17 cellular contexts compared by ENCODE assay signal in the genomic region with DNA sequence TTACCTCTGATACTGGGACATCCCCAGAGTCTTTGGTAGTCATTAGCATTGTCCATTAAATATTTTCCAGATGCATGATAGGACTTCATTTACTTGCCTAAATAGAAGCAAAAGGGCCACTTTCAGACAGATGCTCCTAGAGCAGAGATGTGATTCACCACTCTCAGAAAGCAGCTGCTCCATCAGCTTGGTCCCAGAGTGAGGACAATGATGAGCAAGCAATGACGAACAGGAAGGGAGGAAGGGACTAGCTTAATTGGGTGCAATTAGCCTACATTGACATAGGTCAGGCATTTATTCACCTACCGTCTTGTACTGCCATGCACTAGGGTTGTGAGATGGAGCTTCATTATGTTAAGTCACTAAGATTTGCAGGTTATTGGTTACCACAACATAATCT.
DNase-seq lines count a peak whose midpoint lies in the region; ATAC-seq and TF ChIP-seq lines count a peak whose summit lies in the region.
"Had no signal": no experiment of that assay in that cellular context is flagged by ENCODE, and none has a peak within 500 bp of the region (broad histone marks: within the 10 kb centered on the region; RNA-seq: fewer than 3 reads in every experiment).

No MANE protein-coding gene starts in this region.

- H3F3A ChIP-seq in PC-3 (ENCODE audit: low read length, unreplicated experiment), result no peaks in the 10 kb centered on the region

- H3K36me3 ChIP-seq in PC-3 (ENCODE audit: low read depth, low read length), result no peaks in the 10 kb centered on the region

- no peak overlapping the region for H2AFZ ChIP-seq in PC-3 (ENCODE audit: low read length)

- intact Hi-C loops in PC-3 (cut with micrococcal nuclease) (no loop called here), head of caudate nucleus (cut with DNase I) (no loop called here)

- H3K27ac ChIP-seq in PC-3 (ENCODE audit: low read length), result no peak overlapping the region

- H3K27ac Mint-ChIP-seq in T-cell, result no peak overlapping the region
- H3K27ac Mint-ChIP-seq: CD14-positive monocyte had no signal

- H4K20me1 ChIP-seq in PC-3 (ENCODE audit: low read length), result no peaks in the 10 kb centered on the region

- ATAC-seq in PC-3 (peak; percentile 59; the same call in 1 of the 2 replicates), T-cell (replicated peaks in 1 of 4) (no peak)
- ATAC-seq: K562 had no signal

- no peak overlapping the region for H3K4me2 ChIP-seq in PC-3 (ENCODE audit: low read length)

- no peaks in the 10 kb centered on the region for H3K79me2 ChIP-seq in PC-3 (ENCODE audit: low read length)

- no peaks in the 10 kb centered on the region for H3K9me2 ChIP-seq in PC-3 (replicated peaks; ENCODE audit: low read length)

- CTCF ChIA-PET in PC-3 (lab: Charles Lee) (no interaction called here), T-cell (lab: Charles Lee) (no interaction called here)

- TF ChIP-seq CTCF in PC-3 (conservative IDR thresholded peaks at IDR 0.05; ENCODE audit: low read depth, low read length), result no peak

- peaks cover 6% of the 10 kb centered on the region; the same call in 1 of the 2 replicates for H3K27me3 ChIP-seq in PC-3 (ENCODE audit: low read length)

- H3K9me3 Mint-ChIP-seq in T-cell, result no peaks in the 10 kb centered on the region

- H3K9ac ChIP-seq in PC-3 (ENCODE audit: low read length), result no peak overlapping the region

- H3K4me3 ChIP-seq in PC-3 (ENCODE audit: low read length), result no peak overlapping the region
- H3K4me3 ChIP-seq: K562 had no signal

- no TSS peak for BruUV-seq in PC-3 (replicated peaks; lab: Mats Ljungman, UMichigan)

- H3K9me3 ChIP-seq in PC-3 (ENCODE audit: low read length), result no peaks in the 10 kb centered on the region

- H3K4me3 Mint-ChIP-seq in T-cell, result no peak overlapping the region
- H3K4me3 Mint-ChIP-seq: CD14-positive monocyte had no signal

- DNase-seq in NCI-H748 (lab: John Stamatoyannopoulos, UW; ENCODE audit: unreplicated experiment) (peak; percentile 14), NCI-H748 treated with DMSO at 0.1 percent for 48 hours (lab: John Stamatoyannopoulos, UW) (no peak), HT1080 (ENCODE audit: low read depth) (peak; percentile 69), PC-3 (peak; percentile 61), myocyte (ENCODE audit: low read depth) (peak; percentile 14), germinal center (ENCODE audit: low spot score) (no peak), head of caudate nucleus (no peak), T-cell (no peak)
- DNase-seq: 8988T, DMS79, NCI-H1105, NCI-H1694 treated with DMSO at 0.1 percent for 48 hours, NCI-H446 treated with DMSO at 0.1 percent for 48 hours, NCI-H526 treated with DMSO at 0.1 percent for 48 hours, T-helper 1 cell had no signal

- H3K27me3 Mint-ChIP-seq in T-cell, result peaks cover 15 to 50% of the 10 kb centered on the region in 2 donors

- H3K36me3 Mint-ChIP-seq in T-cell, result no peaks in the 10 kb centered on the region
- H3K36me3 Mint-ChIP-seq: CD14-positive monocyte had no signal

- H3K4me1 Mint-ChIP-seq in T-cell, result no peaks in the 10 kb centered on the region
- H3K4me1 Mint-ChIP-seq: CD14-positive monocyte had no signal

- POLR2A ChIA-PET in PC-3 (lab: Charles Lee; ENCODE audit: unreplicated experiment) (no interaction called here), T-cell (lab: Charles Lee) (no interaction called here)

- H3K4me1 ChIP-seq in PC-3 (ENCODE audit: insufficient read depth, low read length), result no peaks in the 10 kb centered on the region

Comparison
In these comparisons a context has a peak if more than half of its experiments do, and no peak if none do; other contexts are left out.
1. DNase-seq: peak in NCI-H748 (single experiment), HT1080 (single experiment), PC-3 (single experiment) and myocyte (single experiment); none in NCI-H748 treated with DMSO at 0.1 percent for 48 hours (single experiment), germinal center (single experiment), head of caudate nucleus (0 of 42) and T-cell (0 of 34).